12 cellular contexts compared by ENCODE assay signal in genomic region chr9:35687972-35688557, GRCh38. TPM values are rescaled to one million over a fixed set of nuclear protein-coding genes. Genes with fewer than 3 reads are reported as not detected.
A peak's percentile ranks its signal among the peaks of the same experiment; 100 is the strongest.
DNase-seq lines count a peak whose midpoint lies in the region; ATAC-seq, FAIRE-seq and TF ChIP-seq lines count a peak whose summit lies in the region.
"Had no signal": no experiment of that assay in that cellular context is flagged by ENCODE, and none has a peak within 500 bp of the region (broad histone marks: within the 10 kb centered on the region; RNA-seq: fewer than 3 reads in every experiment).

No MANE protein-coding gene starts in this region.

- H3K4me3 ChIP-seq in HFF-Myc (replicated peaks; ENCODE audit: low read depth, low read length) (peak overlapping the region; percentile 100), iPS-18c (ENCODE audit: insufficient read depth, low read depth, low read length) (peak overlapping the region; percentile 85; the same call in 1 of the 2 replicates), spleen (peak overlapping the region in 5 of 8 donors; percentile 13 to 83 (median 71))

- POLR2A ChIA-PET in MCF 10A (lab: Yijun Ruan, JAX) = interaction anchor here (0.6 to 5.4 kb wide), 11 partner anchors 15 to 111 kb away, joined by 3 to 38 read pairs (median 8); partner anchors contain the start of genes ARHGEF39, CA9, CCDC107 and CREB3

- peaks cover 27% of the 10 kb centered on the region for H3K4me1 Mint-ChIP-seq in MCF 10A (ENCODE audit: insufficient read depth, unreplicated experiment)

- H3K36me3 Mint-ChIP-seq in MCF 10A (ENCODE audit: insufficient read depth, unreplicated experiment) = peaks cover 37% of the 10 kb centered on the region

- CTCF ChIA-PET in MCF 10A (lab: Yijun Ruan, JAX) = interaction anchor here (0.5 to 2.4 kb wide), 11 partner anchors 9 to 1016 kb away, joined by 3 to 12 read pairs (median 5); partner anchors contain the start of genes CCDC107 and RMRP

- H3K4me1 ChIP-seq in spleen = peaks cover 0 to 64% (median 22%) of the 10 kb centered on the region in 6 donors

- TF ChIP-seq POLR2A in spleen (IDR thresholded peaks at IDR 0.05) = no peak
- no peak for TF ChIP-seq POLR2A in H54 (IDR thresholded peaks at IDR 0.05; ENCODE audit: low read depth, low read length)

- DNase-seq in HFF-Myc (ENCODE audit: extremely low read depth, low read depth) (no peak), MCF 10A (ENCODE audit: unreplicated experiment) (no peak), spleen (no peak), H54 (ENCODE audit: insufficient read length, low spot score) (no peak), retina (no peak)
- DNase-seq in activated CD4-positive, CD25-positive, alpha-beta regulatory T cell (lab: John Stamatoyannopoulos, UW) = no peak
- DNase-seq: DMS79 treated with DMSO at 0.1 percent for 48 hours; Kasumi-1; NK-92 treated with Interleukin-12 subunit alpha and Interleukin-12 subunit beta, amount 100 ng/mL, for 24 hours had no signal

- FAIRE-seq in H54 (lab: Jason Lieb, UNC) = no peak

- intact Hi-C loops in MCF 10A (cut with micrococcal nuclease) (loop anchor here (1.0 to 2.0 kb wide), 2 partner anchors 29 to 44 kb away; partner anchors contain the start of genes CCDC107, CREB3, RMRP and TLN1), spleen (cut with DNase I; ENCODE audit: low total_unique reads) (no loop called here)

- peaks cover 0 to 25% (median 4%) of the 10 kb centered on the region in 6 donors for H3K36me3 ChIP-seq in spleen

- no peaks in the 10 kb centered on the region for H3K27me3 Mint-ChIP-seq in MCF 10A (ENCODE audit: insufficient read depth, unreplicated experiment)

- WGBS in spleen, 5 donors = 56 to 95% (median 90%) methylated on average over 1 to 2 of the region's 2 CpGs

- peak overlapping the region in 3 of 8 donors; percentile 84 to 90 (median 88) for H3K27ac ChIP-seq in spleen
- H3K27ac ChIP-seq: VCaP had no signal

- no peaks in the 10 kb centered on the region for H3K9me3 Mint-ChIP-seq in MCF 10A (ENCODE audit: unreplicated experiment)

- H3K9me3 ChIP-seq in iPS-18c (ENCODE audit: control insufficient read depth, insufficient read depth, low read length) = no peaks in the 10 kb centered on the region
- no peaks in the 10 kb centered on the region for H3K9me3 ChIP-seq in spleen

- peak overlapping the region; percentile 72 for H3K27ac Mint-ChIP-seq in MCF 10A (ENCODE audit: low read depth, unreplicated experiment)

- ATAC-seq in HG03342 (IDR thresholded peaks at IDR 0.05; ENCODE audit: unreplicated experiment) = no peak

- no peak for TF ChIP-seq CTCF in HFF-Myc (IDR thresholded peaks at IDR 0.05; ENCODE audit: low read depth, low read length, missing control alignments)
- TF ChIP-seq CTCF in MCF 10A (IDR thresholded peaks at IDR 0.05; ENCODE audit: unreplicated experiment) = no peak
- TF ChIP-seq CTCF in spleen (IDR thresholded peaks at IDR 0.05 in 8 of 11, conservative IDR thresholded peaks at IDR 0.05 in 3 of 11) = no peak

- peak overlapping the region; percentile 79 for H3K4me3 Mint-ChIP-seq in MCF 10A (ENCODE audit: unreplicated experiment)

- no TSS peak for BruUV-seq in MCF 10A (replicated peaks; lab: Mats Ljungman, UMichigan)

- peaks cover 0 to 7% (median 0%) of the 10 kb centered on the region in 7 donors for H3K27me3 ChIP-seq in spleen (replicated peaks in 1 of 7)

RNA-seq across cellular contexts. Expression of gene TPM2, which starts 1.7 kb away (rescaled TPM):
- total RNA-seq in MCF 10A (2022) (161 and 207 TPM in 2 replicates), spleen (100 to 1,000 TPM in 2 of 7 donors, 10 to 100 TPM in 5; 43.1 to 231 (median 79.2) TPM)
- 100 to 1,000 TPM; 148 to 237 (median 190) TPM for polyA plus RNA-seq in spleen

RNA-seq across cellular contexts. Expression of gene CA9, which starts 14.3 kb away (rescaled TPM):
- total RNA-seq in MCF 10A (2022) (not detected in 2 replicates), spleen (not detected)
- under 1 TPM in 2 of 3 donors, not detected in 1; 0.26 to 0.30 TPM for polyA plus RNA-seq in spleen

RNA-seq across cellular contexts. Expression of gene ARHGEF39, which starts 23.1 kb away (rescaled TPM):
- total RNA-seq in MCF 10A (2022) = 2.9 and 5.1 TPM in 2 replicates
- total RNA-seq in spleen = 1 to 10 TPM in 6 of 7 donors, under 1 TPM in 1; 0.95 to 2.8 (median 1.4) TPM
- polyA plus RNA-seq in spleen = 1 to 10 TPM in 2 of 3 donors, under 1 TPM in 1; 0.89 to 2.9 (median 1.1) TPM

RNA-seq across cellular contexts. Expression of gene CCDC107, which starts 30.0 kb away (rescaled TPM):
- total RNA-seq in MCF 10A (2022) (10.6 and 12.5 TPM in 2 replicates), spleen (10 to 100 TPM; 14.4 to 24.2 (median 20.8) TPM)
- polyA plus RNA-seq in spleen = 10 to 100 TPM; 35.3 to 46.9 (median 37.0) TPM

RNA-seq across cellular contexts. Expression of gene RMRP, which starts 30.2 kb away (rescaled TPM):
- 13,245 and 17,503 TPM in 2 replicates for total RNA-seq in MCF 10A (2022)
- total RNA-seq in spleen = over 10,000 TPM in 5 of 7 donors, 1,000 to 10,000 TPM in 2; 5,541 to 28,996 (median 23,209) TPM
- 100 to 1,000 TPM in 1 of 3 donors, 10 to 100 TPM in 1, not detected in 1; 42.1 to 285 TPM for polyA plus RNA-seq in spleen
